Comparison of ENCODE assay signal across 21 cellular contexts in genomic region chr1:167206166-167206835, GRCh38. TPM values are rescaled to one million over a fixed set of nuclear protein-coding genes. Genes with fewer than 3 reads are reported as not detected.
DNase-seq lines count a peak whose midpoint lies in the region; ATAC-seq, FAIRE-seq and TF ChIP-seq lines count a peak whose summit lies in the region.
"Had no signal": no experiment of that assay in that cellular context is flagged by ENCODE, and none has a peak within 500 bp of the region (broad histone marks: within the 10 kb centered on the region; RNA-seq: fewer than 3 reads in every experiment).

No MANE protein-coding gene starts in this region.

- H3K36me3 ChIP-seq in breast epithelium, result no peaks in the 10 kb centered on the region
- no peaks in the 10 kb centered on the region for H3K36me3 ChIP-seq in HEK293 (ENCODE audit: control insufficient read depth in 2 of 2, insufficient read depth in 1 of 2, low read length in 2 of 2)
- no peaks in the 10 kb centered on the region for H3K36me3 ChIP-seq in bronchial epithelial cell (ENCODE audit: control insufficient read depth, insufficient read depth, low read length)
- H3K36me3 ChIP-seq: Peyer's patch had no signal

- ATAC-seq in GM21381 (IDR thresholded peaks at IDR 0.05; ENCODE audit: unreplicated experiment) (no peak), GM21825 (IDR thresholded peaks at IDR 0.05; ENCODE audit: unreplicated experiment) (no peak)
- ATAC-seq: SK-N-SH treated with all-trans-retinoic acid at 6 μM for 48 hours had no signal

- peak overlapping the region; percentile 63 for H3K27ac Mint-ChIP-seq in MCF 10A (ENCODE audit: low read depth, unreplicated experiment)
- H3K27ac Mint-ChIP-seq: CD4-positive, CD25-positive, alpha-beta regulatory T cell had no signal

- no peak overlapping the region for H3K4me3 ChIP-seq in breast epithelium
- no peak overlapping the region for H3K4me3 ChIP-seq in HEK293 (ENCODE audit: low read depth, low read length)
- no peak overlapping the region for H3K4me3 ChIP-seq in bronchial epithelial cell (ENCODE audit: low read depth, low read length)
- H3K4me3 ChIP-seq: Peyer's patch had no signal

- peak; percentile 7 for FAIRE-seq in bronchial epithelial cell (lab: Jason Lieb, UNC)
- FAIRE-seq: GM12891 had no signal

- H3K27me3 Mint-ChIP-seq in MCF 10A (ENCODE audit: insufficient read depth, unreplicated experiment), result no peaks in the 10 kb centered on the region

- DNase-seq in MCF 10A (ENCODE audit: unreplicated experiment) (no peak), breast epithelium (ENCODE audit: low spot score in 2 of 2) (no peak), bronchial epithelial cell (ENCODE audit: low read depth) (no peak), anterior cingulate cortex (lab: John Stamatoyannopoulos, UW) (no peak)
- DNase-seq: CD4-positive, CD25-positive, alpha-beta regulatory T cell; COR-L47; DMS 273 treated with DMSO at 0.1 percent for 48 hours; DMS79 treated with DMSO at 0.1 percent for 48 hours; NCI-H1092; NCI-H1436; NCI-H187 treated with DMSO at 0.1 percent for 48 hours; NCI-H2107; NCI-H226; NCI-H510A treated with DMSO at 0.1 percent for 48 hours; NCI-H774; Peyer's patch had no signal

- no peak overlapping the region for H3K4me3 Mint-ChIP-seq in MCF 10A (ENCODE audit: unreplicated experiment)
- H3K4me3 Mint-ChIP-seq: CD4-positive, CD25-positive, alpha-beta regulatory T cell had no signal

- H3K27ac ChIP-seq in breast epithelium (no peak overlapping the region), HEK293 (ENCODE audit: extremely low read depth, low read depth, low read length) (no peak overlapping the region)
- H3K27ac ChIP-seq: Peyer's patch had no signal

- H3K36me3 Mint-ChIP-seq in MCF 10A (ENCODE audit: insufficient read depth, unreplicated experiment), result no peaks in the 10 kb centered on the region

- POLR2A ChIA-PET in MCF 10A (lab: Yijun Ruan, JAX), result interaction anchor here (0.6 to 2.8 kb wide), 2 partner anchors 13 to 17 kb away, joined by 3 to 15 read pairs; partner anchors contain the start of gene POU2F1
- POLR2A ChIA-PET in HEK293 (lab: Yijun Ruan, JAX), result no interaction called here

- TF ChIP-seq CTCF in MCF 10A (IDR thresholded peaks at IDR 0.05; ENCODE audit: unreplicated experiment) (no peak), breast epithelium (IDR thresholded peaks at IDR 0.05) (no peak), HEK293 (tag by site-specific recombination; IDR thresholded peaks at IDR 0.05) (no peak), bronchial epithelial cell (IDR thresholded peaks at IDR 0.05; ENCODE audit: insufficient read depth, low read length, severe bottlenecking) (no peak)

- no TSS peak for BruUV-seq in MCF 10A (replicated peaks; lab: Mats Ljungman, UMichigan)

- H3K4me1 ChIP-seq in breast epithelium, result no peaks in the 10 kb centered on the region
- no peaks in the 10 kb centered on the region for H3K4me1 ChIP-seq in HEK293 (ENCODE audit: control insufficient read depth, insufficient read depth, low read length)
- H3K4me1 ChIP-seq: Peyer's patch had no signal

- H3K4me1 Mint-ChIP-seq in MCF 10A (ENCODE audit: insufficient read depth, unreplicated experiment), result peaks cover 7% of the 10 kb centered on the region

- no peaks in the 10 kb centered on the region for H3K27me3 ChIP-seq in breast epithelium
- no peaks in the 10 kb centered on the region for H3K27me3 ChIP-seq in bronchial epithelial cell (ENCODE audit: control insufficient read depth, insufficient read depth, low read length)
- H3K27me3 ChIP-seq: Peyer's patch had no signal

- intact Hi-C loops in MCF 10A (cut with micrococcal nuclease), result no loop called here
- intact Hi-C loops in breast epithelium (cut with DNase I; ENCODE audit: low total_unique reads), result no loop called here

- H3K9me3 ChIP-seq in breast epithelium (peaks cover 13 to 27% of the 10 kb centered on the region in 2 donors), HEK293 (ENCODE audit: control insufficient read depth, insufficient read depth, low read depth, low read length) (no peaks in the 10 kb centered on the region)

- no peak for TF ChIP-seq POLR2A in breast epithelium (IDR thresholded peaks at IDR 0.05)

- peaks cover 13% of the 10 kb centered on the region for H3K9me3 Mint-ChIP-seq in MCF 10A (ENCODE audit: unreplicated experiment)

- CTCF ChIA-PET in MCF 10A (lab: Yijun Ruan, JAX) (interaction anchor here (0.6 to 0.7 kb wide), 3 partner anchors 13 to 344 kb away, joined by 3 to 6 read pairs (median 4); no protein-coding TSS in a partner anchor), HEK293 (lab: Yijun Ruan, JAX) (interaction anchor here (0.8 to 1.4 kb wide), 2 partner anchors 13 to 14 kb away, joined by 3 read pairs; no protein-coding TSS in a partner anchor)

TF ChIP-seq in HEK293, 187 proteins besides CTCF, POLR2A, EP300 and RAD21:
- no peak for TF ChIP-seq ZNF223 (tag by site-specific recombination; IDR thresholded peaks at IDR 0.05)
- TF ChIP-seq RBAK (tag by site-specific recombination; IDR thresholded peaks at IDR 0.05), result no peak
- TF ChIP-seq ZIC2 (tag by site-specific recombination; IDR thresholded peaks at IDR 0.05), result 0 out of 2 replicates have a peak, but pooled peaks have one; percentile 19
- no peak for TF ChIP-seq ZNF266 (tag by site-specific recombination; IDR thresholded peaks at IDR 0.05; ENCODE audit: low read depth)

RNA-seq across cellular contexts. Expression of gene POU2F1, which starts 14.4 kb away (rescaled TPM):
- total RNA-seq in MCF 10A (2022), result 11.6 and 16.7 TPM in 2 replicates
- 10 to 100 TPM; 20.0 to 29.0 (median 21.0) TPM for total RNA-seq in breast epithelium
- total RNA-seq in bronchial epithelial cell, result 3.9 and 5.1 TPM in 2 replicates
